Comparison of ENCODE assay signal across 15 cellular contexts in genomic region chr3:178392553-178392952, GRCh38.
DNase-seq lines count a peak whose midpoint lies in the region; ATAC-seq and TF ChIP-seq lines count a peak whose summit lies in the region.
"Had no signal": no experiment of that assay in that cellular context is flagged by ENCODE, and none has a peak within 500 bp of the region (broad histone marks: within the 10 kb centered on the region; RNA-seq: fewer than 3 reads in every experiment).

No MANE protein-coding gene starts in this region.

- H3K4me3 ChIP-seq in ACC112 (ENCODE audit: low read depth, low read length) (peak overlapping the region; percentile 49), fibroblast of villous mesenchyme (ENCODE audit: low read depth, low read length) (no peak overlapping the region), right lobe of liver (no peak overlapping the region)
- H3K4me3 ChIP-seq: BLaER1 treated with 17β-estradiol and CSF1 and Interleukin-3, amounts not matched to agents 10 nM and 100 nM; esophagus squamous epithelium; HAP-1 had no signal

- TF ChIP-seq POLR2A in right lobe of liver (IDR thresholded peaks at IDR 0.05): no peak

- H3K36me3 ChIP-seq in ACC112 (ENCODE audit: insufficient read depth, low read length) (no peaks in the 10 kb centered on the region), right lobe of liver (no peaks in the 10 kb centered on the region)
- H3K36me3 ChIP-seq: BLaER1 treated with 17β-estradiol and CSF1 and Interleukin-3, amounts not matched to agents 10 nM and 100 nM; esophagus squamous epithelium; HAP-1 had no signal

- H3K9me3 ChIP-seq in right lobe of liver: no peaks in the 10 kb centered on the region
- H3K9me3 ChIP-seq: BLaER1 treated with 17β-estradiol and CSF1 and Interleukin-3, amounts not matched to agents 10 nM and 100 nM; esophagus squamous epithelium; HAP-1 had no signal

- DNase-seq in GM04503 (ENCODE audit: low read depth) (peak; percentile 77), amniotic epithelial cell (ENCODE audit: low read depth) (peak; percentile 78), fibroblast of villous mesenchyme (ENCODE audit: low read depth) (peak; percentile 35), ACHN (no peak), right lobe of liver (no peak)
- DNase-seq: activated CD8-positive, alpha-beta memory T cell treated with anti-CD3 and anti-CD28 coated beads, Interleukin-2, amount 50 U/mL, for 4 hours; anterior cingulate cortex; esophagus squamous epithelium; NCI-H2107; nephron progenitor cell had no signal

- H3K4me1 ChIP-seq in ACC112 (ENCODE audit: control insufficient read depth, insufficient read depth, low read length, unreplicated experiment): peaks cover 33% of the 10 kb centered on the region
- H3K4me1 ChIP-seq in right lobe of liver: peaks cover 0 to under 1% (median 0%) of the 10 kb centered on the region in 4 donors
- H3K4me1 ChIP-seq: BLaER1 treated with 17β-estradiol and CSF1 and Interleukin-3, amounts not matched to agents 10 nM and 100 nM had no signal

- H3K27me3 ChIP-seq in ACC112 (ENCODE audit: insufficient read depth, low read length) (no peaks in the 10 kb centered on the region), right lobe of liver (no peaks in the 10 kb centered on the region)
- H3K27me3 ChIP-seq: BLaER1 treated with 17β-estradiol and CSF1 and Interleukin-3, amounts not matched to agents 10 nM and 100 nM; esophagus squamous epithelium had no signal

- TF ChIP-seq CTCF in fibroblast of villous mesenchyme (IDR thresholded peaks at IDR 0.05; ENCODE audit: insufficient read depth, low read depth, low read length) (no peak), right lobe of liver (IDR thresholded peaks at IDR 0.05) (no peak)

- ATAC-seq in HG02588 (IDR thresholded peaks at IDR 0.05; ENCODE audit: unreplicated experiment) (no peak), HG03354 (IDR thresholded peaks at IDR 0.05; ENCODE audit: poor library complexity, severe bottlenecking, unreplicated experiment) (no peak), right lobe of liver (no peak)

- 15% methylated on average over 2 of the region's 2 CpGs for WGBS in right lobe of liver (ENCODE audit: insufficient coverage, low coverage, low lambda C conversion rate, missing lambda C conversion rate)

- H2AFZ ChIP-seq in ACC112 (ENCODE audit: low read length, unreplicated experiment): peak overlapping the region; percentile 82

- in situ Hi-C loops in ACHN (cut with HindIII; ENCODE audit: low pct_ligation_motif_present, low pct_unique_long_range_greater_than_20kb, low sequenced_read_pairs): no loop called here

- intact Hi-C loops in right lobe of liver (cut with DNase I): no loop called here

- H3K27ac ChIP-seq in ACC112 (ENCODE audit: low read depth, low read length) (peak overlapping the region; percentile 94), right lobe of liver (no peak overlapping the region)
- H3K27ac ChIP-seq: BLaER1 treated with 17β-estradiol and CSF1 and Interleukin-3, amounts not matched to agents 10 nM and 100 nM; esophagus squamous epithelium had no signal

- H3K79me2 ChIP-seq in ACC112 (ENCODE audit: control insufficient read depth, insufficient read depth, low read length, unreplicated experiment): no peaks in the 10 kb centered on the region

Comparison
In these comparisons a context has a peak if more than half of its experiments do, and no peak if none do; other contexts are left out.
1. DNase-seq: peak in GM04503 (single experiment), amniotic epithelial cell (single experiment) and fibroblast of villous mesenchyme (single experiment); none in ACHN (single experiment) and right lobe of liver (0 of 3).